In genomic region chr11:832529-833113, GRCh38 we compare ENCODE assay signal across 8 cellular contexts. TPM values are rescaled to one million over a fixed set of nuclear protein-coding genes. Genes with fewer than 3 reads are reported as not detected.
DNase-seq lines count a peak whose midpoint lies in the region; ATAC-seq and TF ChIP-seq lines count a peak whose summit lies in the region.

Gene CD151 (plus strand): TSS chr11:832952. CDS start chr11:836070, 3,118 bp downstream.

- H3K4me2 ChIP-seq in skeletal muscle satellite cell (ENCODE audit: low read length), result peak within 1 kb of the TSS; percentile 98

- ATAC-seq in HG03108 (IDR thresholded peaks at IDR 0.05; ENCODE audit: unreplicated experiment) (peak; percentile 29), HG02623 (IDR thresholded peaks at IDR 0.05; ENCODE audit: unreplicated experiment) (no peak)

- no TSS peak for BruUV-seq in MCF 10A (replicated peaks; lab: Mats Ljungman, UMichigan)

- H3K4me3 Mint-ChIP-seq in MCF 10A (ENCODE audit: unreplicated experiment), result peak within 1 kb of the TSS; percentile 81

- H3K9me3 ChIP-seq in SJSA1 (replicated peaks), result no peaks in the 10 kb centered on the region
- no peaks in the 10 kb centered on the region for H3K9me3 ChIP-seq in iPS-20b (ENCODE audit: insufficient read depth, low read depth, low read length)
- no peaks in the 10 kb centered on the region for H3K9me3 ChIP-seq in skeletal muscle satellite cell (replicated peaks; ENCODE audit: low read length)

- peak within 1 kb of the TSS; percentile 80 for H3K4me3 ChIP-seq in SJSA1
- H3K4me3 ChIP-seq in iPS-20b (ENCODE audit: low read length), result peak within 1 kb of the TSS; percentile 69
- H3K4me3 ChIP-seq in skeletal muscle satellite cell (ENCODE audit: low read length), result peak within 1 kb of the TSS; percentile 92

- no peaks in the 10 kb centered on the region for H3K9me3 Mint-ChIP-seq in MCF 10A (ENCODE audit: unreplicated experiment)

- TF ChIP-seq CTCF in MCF 10A (IDR thresholded peaks at IDR 0.05; ENCODE audit: unreplicated experiment), result no peak

- H3K27ac ChIP-seq in SJSA1, result peak within 1 kb of the TSS; percentile 57
- H3K27ac ChIP-seq in iPS-20b (ENCODE audit: low read length), result no peak within 1 kb of the TSS

- H3K36me3 ChIP-seq in SJSA1 (peaks cover 21% of the 10 kb centered on the region), iPS-20b (ENCODE audit: insufficient read depth, low read depth, low read length) (peaks cover 12% of the 10 kb centered on the region; the same call in 1 of the 2 replicates), skeletal muscle satellite cell (ENCODE audit: insufficient read depth, low read length) (peaks cover 19% of the 10 kb centered on the region)

- CTCF ChIA-PET in MCF 10A (lab: Yijun Ruan, JAX), result no interaction called here

- H3K27me3 Mint-ChIP-seq in MCF 10A (ENCODE audit: insufficient read depth, unreplicated experiment), result no peaks in the 10 kb centered on the region

- POLR2A ChIA-PET in MCF 10A (lab: Yijun Ruan, JAX), result interaction anchor here (0.6 to 11.4 kb wide), 9 partner anchors 8 to 256 kb away, joined by 3 to 274 read pairs (median 4); partner anchors contain the start of genes AP2A2, PHRF1, PNPLA2 and POLR2L

- intact Hi-C loops in MCF 10A (cut with micrococcal nuclease), result no loop called here

- H3K9ac ChIP-seq in iPS-20b (ENCODE audit: low read depth, low read length) (peak within 1 kb of the TSS; percentile 74; the same call in 1 of the 2 replicates), skeletal muscle satellite cell (ENCODE audit: low read depth, low read length) (peak within 1 kb of the TSS; percentile 97)

- peak within 1 kb of the TSS; percentile 94 for H3K27ac Mint-ChIP-seq in MCF 10A (ENCODE audit: low read depth, unreplicated experiment)

- peaks cover 40% of the 10 kb centered on the region for H3K36me3 Mint-ChIP-seq in MCF 10A (ENCODE audit: insufficient read depth, unreplicated experiment)

- peaks cover 17% of the 10 kb centered on the region for H3K4me1 Mint-ChIP-seq in MCF 10A (ENCODE audit: insufficient read depth, unreplicated experiment)

- DNase-seq in NCI-H1694 treated with DMSO at 0.1 percent for 48 hours (lab: John Stamatoyannopoulos, UW), result peak; percentile 28
- DNase-seq in NCI-H1694 (lab: John Stamatoyannopoulos, UW), result no peak
- DNase-seq in SJSA1 (ENCODE audit: low read depth in 1 of 2, low spot score in 2 of 2), result no peak
- DNase-seq in MCF 10A (ENCODE audit: unreplicated experiment), result peak; percentile 68

- H3K27me3 ChIP-seq in SJSA1 (replicated peaks), result peaks cover 22% of the 10 kb centered on the region
- H3K27me3 ChIP-seq in iPS-20b (ENCODE audit: insufficient read depth, low read length), result peaks cover 58% of the 10 kb centered on the region
- H3K27me3 ChIP-seq in skeletal muscle satellite cell (ENCODE audit: control insufficient read depth, insufficient read depth, low read length), result peaks cover under 1% of the 10 kb centered on the region

- H3K4me1 ChIP-seq in SJSA1 (replicated peaks), result peaks cover 47% of the 10 kb centered on the region
- peaks cover 25% of the 10 kb centered on the region for H3K4me1 ChIP-seq in iPS-20b (ENCODE audit: insufficient read depth, low read length)
- H3K4me1 ChIP-seq in skeletal muscle satellite cell (ENCODE audit: control insufficient read depth, insufficient read depth, low read length), result peaks cover 72% of the 10 kb centered on the region

RNA-seq across cellular contexts. Expression of gene CD151, which starts in this region (rescaled TPM):
- total RNA-seq in SJSA1 (2014; rRNA removed; shearing (Covaris generic)), result 123 and 179 TPM in 2 replicates
- 404 and 412 TPM in 2 replicates for total RNA-seq in MCF 10A (2022)
- 301 and 379 TPM in 2 replicates for total RNA-seq in skeletal muscle satellite cell (2012; rRNA removed)

Comparison
In these comparisons a context has a peak if more than half of its experiments do, and no peak if none do; other contexts are left out.
1. DNase-seq: peak in NCI-H1694 treated with DMSO at 0.1 percent for 48 hours (single experiment) and MCF 10A (single experiment); none in NCI-H1694 (single experiment) and SJSA1 (0 of 2).
2. Peak in every context shown above with its lines, with median percentiles within 50 percentile points of each other: H3K4me3 ChIP-seq.